In the genomic region with DNA sequence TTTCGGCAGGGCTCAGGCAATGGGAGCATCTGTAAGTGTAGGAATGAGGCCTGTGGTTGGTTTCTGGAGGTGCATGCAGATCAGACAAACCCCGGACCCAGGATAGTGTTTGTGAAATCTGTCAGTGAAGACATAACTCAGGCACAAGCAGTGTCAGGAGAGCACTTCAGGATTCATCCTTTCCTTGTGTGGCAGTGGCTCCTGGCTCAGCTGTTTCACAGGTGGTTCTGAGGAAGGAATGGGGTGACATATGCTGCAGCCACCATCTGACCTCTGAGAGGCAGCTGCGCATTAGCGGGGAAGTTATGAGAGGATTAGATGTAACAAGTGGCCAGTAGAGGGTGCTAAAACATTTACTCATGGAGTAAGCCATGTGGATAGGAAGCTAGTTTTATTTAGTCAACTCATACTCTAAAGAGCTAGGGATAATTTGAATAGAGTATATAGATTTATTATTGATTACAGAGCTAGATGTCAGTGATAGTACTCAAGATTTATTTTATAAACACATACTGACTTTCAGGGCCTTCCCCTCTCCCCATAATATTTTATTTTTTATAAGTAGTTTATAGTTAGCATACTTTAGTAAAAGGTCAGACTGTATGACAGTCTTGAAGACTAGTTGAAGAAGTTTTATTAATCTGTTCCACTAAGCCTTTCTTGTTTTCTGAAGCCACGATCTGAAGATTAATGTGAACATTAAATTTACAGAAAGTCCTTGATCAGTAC, we compare ENCODE assay signal across 8 cellular contexts. TPM values are rescaled to one million over a fixed set of nuclear protein-coding genes. Genes with fewer than 3 reads are reported as not detected.
DNase-seq lines count a peak whose midpoint lies in the region; ATAC-seq and TF ChIP-seq lines count a peak whose summit lies in the region.

No MANE protein-coding gene starts in this region.

- no peak overlapping the region for H3K27ac ChIP-seq in epithelial cell of prostate

- no peak for TF ChIP-seq CTCF in GM20000 (IDR thresholded peaks at IDR 0.05; ENCODE audit: extremely low read depth, missing control alignments)

- peak; percentile 90 for DNase-seq in DMS53 (lab: John Stamatoyannopoulos, UW)
- DNase-seq in GM20000 (ENCODE audit: low spot score), result peak; percentile 45
- DNase-seq in NCI-H460 (ENCODE audit: extremely low read depth, low read depth), result peak; percentile 80
- peak; percentile 9 for DNase-seq in activated CD4-positive, alpha-beta T cell treated with anti-CD3 and anti-CD28 coated beads, Interleukin-2, amount 50 U/mL, for 1 hour
- peak; percentile 10 for DNase-seq in epithelial cell of prostate (ENCODE audit: low read depth, low spot score)
- DNase-seq in mucosa of gallbladder (ENCODE audit: low spot score), result peak; percentile 56
- DNase-seq in ureter (ENCODE audit: low spot score), result peak; percentile 54

- ATAC-seq in HG03521 (IDR thresholded peaks at IDR 0.05; ENCODE audit: unreplicated experiment), result peak; percentile 94

RNA-seq across cellular contexts. Expression of a gene that starts 28.4 kb away (rescaled TPM):
- total RNA-seq in NCI-H460 (2014; rRNA removed; shearing (Covaris generic)), result 30.9 and 35.9 TPM in 2 replicates
- polyA plus RNA-seq in NCI-H460 (2014; cell fraction: nucleus; rRNA removed), result 29.8 and 31.5 TPM in 2 replicates
- total RNA-seq in mucosa of gallbladder, result 107 TPM
- 71.1 TPM for total RNA-seq in ureter

Comparison
In these comparisons a context has a peak if more than half of its experiments do, and no peak if none do; other contexts are left out.
1. DNase-seq: peak in every context shown above with its lines; median percentile 90 in DMS53; 80 in NCI-H460; 56 in mucosa of gallbladder; 54 in ureter; 45 in GM20000; 10 in epithelial cell of prostate; 9 in activated CD4-positive, alpha-beta T cell treated with anti-CD3 and anti-CD28 coated beads, Interleukin-2, amount 50 U/mL, for 1 hour.